12 cellular contexts compared by ENCODE assay signal in genomic region chr10:69789164-69789576, GRCh38. TPM values are rescaled to one million over a fixed set of nuclear protein-coding genes. Genes with fewer than 3 reads are reported as not detected.
DNase-seq lines count a peak whose midpoint lies in the region; ATAC-seq and TF ChIP-seq lines count a peak whose summit lies in the region.
"Had no signal": no experiment of that assay in that cellular context is flagged by ENCODE, and none has a peak within 500 bp of the region (broad histone marks: within the 10 kb centered on the region; RNA-seq: fewer than 3 reads in every experiment).

No MANE protein-coding gene starts in this region.

- no peak overlapping the region for H3K27ac ChIP-seq in RWPE2 (ENCODE audit: poor library complexity, severe bottlenecking)
- no peak overlapping the region for H3K27ac ChIP-seq in right cardiac atrium (ENCODE audit: low read length)
- no peak overlapping the region for H3K27ac ChIP-seq in suprapubic skin
- H3K27ac ChIP-seq: skin epidermis had no signal

- peak; percentile 57 for TF ChIP-seq CTCF in RWPE2 (IDR thresholded peaks at IDR 0.05; ENCODE audit: poor library complexity, severe bottlenecking)
- peak; percentile 33 to 55 for TF ChIP-seq CTCF in suprapubic skin (IDR thresholded peaks at IDR 0.05)

- H3K27me3 ChIP-seq in RWPE2 (ENCODE audit: insufficient read depth, poor library complexity, severe bottlenecking) (no peaks in the 10 kb centered on the region), right cardiac atrium (ENCODE audit: control insufficient read depth, insufficient read depth) (no peaks in the 10 kb centered on the region), suprapubic skin (no peaks in the 10 kb centered on the region)

- ATAC-seq in RWPE2 (ENCODE audit: low read depth): no peak
- ATAC-seq in right cardiac atrium: peak; percentile 25 to 30
- no peak for ATAC-seq in HG03439 (IDR thresholded peaks at IDR 0.05; ENCODE audit: unreplicated experiment)

- no peak for TF ChIP-seq EP300 in suprapubic skin (IDR thresholded peaks at IDR 0.05)

- peak; percentile 3 for DNase-seq in SKM-1 treated with dmso at 0.1 percent for 144 hours (lab: John Stamatoyannopoulos, UW; ENCODE audit: unreplicated experiment)
- DNase-seq in SKM-1 (lab: John Stamatoyannopoulos, UW; ENCODE audit: unreplicated experiment): no peak
- DNase-seq in RWPE2 (ENCODE audit: low spot score): no peak
- no peak for DNase-seq in right cardiac atrium
- no peak for DNase-seq in suprapubic skin (ENCODE audit: low spot score in 2 of 2)
- DNase-seq in AG08395 (ENCODE audit: low spot score): no peak
- DNase-seq in DMS53 (lab: John Stamatoyannopoulos, UW): no peak
- DNase-seq: NCI-H2107, T1000, trophoblast cell had no signal

- no peaks in the 10 kb centered on the region for H3K36me3 ChIP-seq in RWPE2 (ENCODE audit: low read depth)
- no peaks in the 10 kb centered on the region for H3K36me3 ChIP-seq in suprapubic skin

- H3K4me3 ChIP-seq in RWPE2 (ENCODE audit: severe bottlenecking) (no peak overlapping the region), right cardiac atrium (ENCODE audit: low read length) (no peak overlapping the region), suprapubic skin (no peak overlapping the region)
- H3K4me3 ChIP-seq: skin epidermis had no signal

- TF ChIP-seq POLR2A in suprapubic skin (IDR thresholded peaks at IDR 0.05): no peak

- intact Hi-C loops in right cardiac atrium (cut with DNase I): loop anchor here in 3 of 4 donors (5.0 kb wide), 1 partner anchor 123 kb away; no protein-coding TSS in a partner anchor

- WGBS in right cardiac atrium: 60% methylated on average over 4 of the region's 4 CpGs
- WGBS in suprapubic skin: 62% methylated on average over 4 of the region's 4 CpGs

- H3K9me3 ChIP-seq in RWPE2 (ENCODE audit: severe bottlenecking) (no peaks in the 10 kb centered on the region), right cardiac atrium (ENCODE audit: control insufficient read depth, low read length) (no peaks in the 10 kb centered on the region), suprapubic skin (no peaks in the 10 kb centered on the region)

- H3K4me1 ChIP-seq in RWPE2 (ENCODE audit: insufficient read depth, poor library complexity, severe bottlenecking): no peaks in the 10 kb centered on the region
- H3K4me1 ChIP-seq in right cardiac atrium (ENCODE audit: control insufficient read depth, insufficient read depth, low read length): no peaks in the 10 kb centered on the region
- no peaks in the 10 kb centered on the region for H3K4me1 ChIP-seq in suprapubic skin

RNA-seq across cellular contexts. Expression of gene COL13A1, which starts 12.5 kb away (rescaled TPM):
- total RNA-seq in right cardiac atrium: 10 to 100 TPM in 2 of 4 donors, 1 to 10 TPM in 2; 4.4 to 13.7 (median 10.4) TPM
- 6.8 TPM for polyA plus RNA-seq in right cardiac atrium
- 1 to 10 TPM in 2 of 4 donors, under 1 TPM in 2; 0.42 to 3.4 (median 1.5) TPM for total RNA-seq in suprapubic skin

Comparison
In these comparisons a context has a peak if more than half of its experiments do, and no peak if none do; other contexts are left out.
1. ATAC-seq: peak in right cardiac atrium (2 of 2); none in RWPE2 (single experiment) and HG03439 (single experiment).